ENCODE assay signal across 7 cellular contexts in genomic region chr15:43285609-43286037, GRCh38. TPM values are rescaled to one million over a fixed set of nuclear protein-coding genes. Genes with fewer than 3 reads are reported as not detected.
DNase-seq lines count a peak whose midpoint lies in the region; ATAC-seq and TF ChIP-seq lines count a peak whose summit lies in the region.

No MANE protein-coding gene starts in this region.

- POLR2A ChIA-PET in T-cell (lab: Charles Lee) = no interaction called here

- ATAC-seq in T-cell (replicated peaks in 1 of 4) (peak; percentile 63 to 82 (median 68)), body of pancreas (peak; percentile 66), GM18907 (IDR thresholded peaks at IDR 0.05; ENCODE audit: unreplicated experiment) (no peak)

- H3K27ac ChIP-seq in body of pancreas = no peak overlapping the region

- no peak overlapping the region for H3K4me3 ChIP-seq in body of pancreas

- H3K4me1 ChIP-seq in body of pancreas = no peaks in the 10 kb centered on the region

- intact Hi-C loops in body of pancreas (cut with DNase I) = no loop called here

- H3K27ac Mint-ChIP-seq in T-cell = no peak overlapping the region
- no peak overlapping the region for H3K27ac Mint-ChIP-seq in immature natural killer cell

- peaks cover 0 to 8% (median 2%) of the 10 kb centered on the region in 3 donors for H3K4me1 Mint-ChIP-seq in T-cell
- peaks cover 0 to 2% of the 10 kb centered on the region in 2 donors for H3K4me1 Mint-ChIP-seq in immature natural killer cell

- H3K27me3 ChIP-seq in body of pancreas = no peaks in the 10 kb centered on the region

- no peaks in the 10 kb centered on the region for H3K9me3 ChIP-seq in body of pancreas

- DNase-seq in NCI-H1417 (lab: John Stamatoyannopoulos, UW) (peak; percentile 48 to 76 (median 51)), T-cell (peak in 29 of 34 experiments; percentile 7 to 65 (median 36)), body of pancreas (peak; percentile 58 to 72 (median 70)), immature natural killer cell (peak; percentile 52 to 56 (median 55))
- DNase-seq in stimulated activated CD4-positive, alpha-beta T cell treated with anti-CD3 and anti-CD28 coated beads, Interleukin-1b, Interleukin-23, amount 100 ng/mL, for 24 hours (ENCODE audit: low read depth in 4 of 4, low spot score in 1 of 4) = peak; percentile 20 to 40 (median 24)

- no peak overlapping the region for H3K4me3 Mint-ChIP-seq in T-cell
- no peak overlapping the region for H3K4me3 Mint-ChIP-seq in immature natural killer cell

- H3K27me3 Mint-ChIP-seq in T-cell = peaks cover 4 to 5% of the 10 kb centered on the region in 2 donors
- H3K27me3 Mint-ChIP-seq in immature natural killer cell (ENCODE audit: low read depth in 3 of 3) = peaks cover 2 to 6% (median 6%) of the 10 kb centered on the region in 3 donors

- H3K36me3 Mint-ChIP-seq in T-cell (no peaks in the 10 kb centered on the region), immature natural killer cell (no peaks in the 10 kb centered on the region)

- WGBS in body of pancreas, 2 donors = 4% methylated on average over 4 of the region's 4 CpGs

- TF ChIP-seq CTCF in GM12872 (IDR thresholded peaks at IDR 0.05; ENCODE audit: insufficient read depth, low read depth, low read length) (peak; percentile 86), body of pancreas (IDR thresholded peaks at IDR 0.05) (peak; percentile 53 to 96 (median 89))

- H3K9me3 Mint-ChIP-seq in T-cell = no peaks in the 10 kb centered on the region
- peaks cover 0 to under 1% (median 0%) of the 10 kb centered on the region in 6 donors for H3K9me3 Mint-ChIP-seq in immature natural killer cell

- no peaks in the 10 kb centered on the region for H3K36me3 ChIP-seq in body of pancreas (replicated peaks in 1 of 2; ENCODE audit: insufficient read depth in 1 of 2, low read depth in 2 of 2)

- CTCF ChIA-PET in T-cell (lab: Charles Lee) = interaction anchor here (0.5 to 2.3 kb wide), 17 partner anchors 11 to 326 kb away, joined by 3 to 60 read pairs (median 3); no protein-coding TSS in a partner anchor

- no peak for TF ChIP-seq POLR2A in body of pancreas (IDR thresholded peaks at IDR 0.05)

RNA-seq across cellular contexts. Expression of gene TGM7, which starts 16.4 kb away (rescaled TPM):
- total RNA-seq in T-cell (not detected), body of pancreas (not detected)
- not detected for polyA plus RNA-seq in immature natural killer cell

RNA-seq across cellular contexts. Expression of gene TGM5, which starts 18.9 kb away (rescaled TPM):
- total RNA-seq in T-cell (not detected), body of pancreas (not detected)
- under 1 TPM in 1 of 3 donors, not detected in 2; 0.21 TPM for polyA plus RNA-seq in immature natural killer cell

RNA-seq across cellular contexts. Expression of gene LCMT2, which starts 44.8 kb away (rescaled TPM):
- total RNA-seq in T-cell = 10 to 100 TPM in 3 of 5 donors, 1 to 10 TPM in 2; 9.3 to 13.6 (median 10.7) TPM
- 1 to 10 TPM; 1.3 to 3.4 TPM for total RNA-seq in body of pancreas
- polyA plus RNA-seq in immature natural killer cell = 1 to 10 TPM in 2 of 3 donors, under 1 TPM in 1; 0.40 to 2.5 (median 2.3) TPM
